Comparison of ENCODE assay signal across 25 cellular contexts in genomic region chr10:13053794-13054462, GRCh38. TPM values are rescaled to one million over a fixed set of nuclear protein-coding genes. Genes with fewer than 3 reads are reported as not detected.
A peak's percentile ranks its signal among the peaks of the same experiment; 100 is the strongest.
DNase-seq lines count a peak whose midpoint lies in the region; ATAC-seq and TF ChIP-seq lines count a peak whose summit lies in the region.
"Had no signal": no experiment of that assay in that cellular context is flagged by ENCODE, and none has a peak within 500 bp of the region (broad histone marks: within the 10 kb centered on the region; RNA-seq: fewer than 3 reads in every experiment).

No MANE protein-coding gene starts in this region.

- H3K4me3 Mint-ChIP-seq in activated T-helper 17 cell treated with anti-CD3 and anti-CD28 coated beads, Interleukin-2, amount 50 U/mL, for 72 hours: no peak overlapping the region

- TF ChIP-seq POLR2A in suprapubic skin (IDR thresholded peaks at IDR 0.05): no peak

- TF ChIP-seq EP300 in suprapubic skin (IDR thresholded peaks at IDR 0.05): no peak

- intact Hi-C loops in left colon (cut with DNase I, micrococcal nuclease): no loop called here

- H3K9me3 ChIP-seq in suprapubic skin: no peaks in the 10 kb centered on the region
- H3K9me3 ChIP-seq: adrenal gland, ovary, SJSA1, uterus had no signal

- no peak overlapping the region for H3K4me3 ChIP-seq in suprapubic skin
- H3K4me3 ChIP-seq: adrenal gland, ovary, SJSA1, uterus had no signal

- no peak overlapping the region for H3K27ac ChIP-seq in suprapubic skin
- H3K27ac ChIP-seq: adrenal gland, ovary, SJSA1, uterus, VCaP had no signal

- DNase-seq in DMS79 (lab: John Stamatoyannopoulos, UW) (peak; percentile 30), NCI-H2029 (lab: John Stamatoyannopoulos, UW) (peak; percentile 55), RPMI8226 (peak; percentile 5), left colon (no peak), suprapubic skin (ENCODE audit: low spot score in 2 of 2) (no peak), SHP77 (lab: John Stamatoyannopoulos, UW) (no peak)
- DNase-seq: ACHN; activated CD8-positive, alpha-beta memory T cell treated with anti-CD3 and anti-CD28 coated beads, Interleukin-2, amount 50 U/mL, for 4 hours; activated effector memory CD4-positive, alpha-beta T cell treated with anti-CD3 and anti-CD28 coated beads, Interleukin-2, amount 50 U/mL, for 16 hours; adrenal gland; C1 segment of cervical spinal cord; Calu3; cortex of kidney; mammary epithelial cell; naive B cell; NCI-H2081 treated with DMSO at 0.1 percent for 48 hours; NCI-H748 treated with DMSO at 0.1 percent for 48 hours; ovary; stimulated activated CD4-positive, alpha-beta T cell treated with anti-CD3 and anti-CD28 coated beads, Interleukin-15, amount 100 ng/mL, for 24 hours; T-helper 2 cell; uterus had no signal

- no peaks in the 10 kb centered on the region for H3K36me3 Mint-ChIP-seq in activated T-helper 17 cell treated with anti-CD3 and anti-CD28 coated beads, Interleukin-2, amount 50 U/mL, for 72 hours (ENCODE audit: low read depth)
- H3K36me3 Mint-ChIP-seq: naive B cell had no signal

- peaks cover 16% of the 10 kb centered on the region for H3K4me1 ChIP-seq in suprapubic skin
- H3K4me1 ChIP-seq: adrenal gland, SJSA1, uterus had no signal

- WGBS in suprapubic skin: 73% methylated on average over 7 of the region's 7 CpGs

- H3K9me3 Mint-ChIP-seq in activated T-helper 17 cell treated with anti-CD3 and anti-CD28 coated beads, Interleukin-2, amount 50 U/mL, for 72 hours: no peaks in the 10 kb centered on the region
- H3K9me3 Mint-ChIP-seq: naive B cell had no signal

- H3K36me3 ChIP-seq in suprapubic skin: no peaks in the 10 kb centered on the region
- H3K36me3 ChIP-seq: adrenal gland, ovary, SJSA1, uterus had no signal

- TF ChIP-seq CTCF in suprapubic skin (IDR thresholded peaks at IDR 0.05): no peak

- H3K4me1 Mint-ChIP-seq in activated T-helper 17 cell treated with anti-CD3 and anti-CD28 coated beads, Interleukin-2, amount 50 U/mL, for 72 hours: no peaks in the 10 kb centered on the region
- H3K4me1 Mint-ChIP-seq: naive B cell had no signal

- H3K27me3 ChIP-seq in suprapubic skin: no peaks in the 10 kb centered on the region
- H3K27me3 ChIP-seq: adrenal gland, ovary, SJSA1, uterus had no signal

- no peak overlapping the region for H3K27ac Mint-ChIP-seq in activated T-helper 17 cell treated with anti-CD3 and anti-CD28 coated beads, Interleukin-2, amount 50 U/mL, for 72 hours
- H3K27ac Mint-ChIP-seq: naive B cell had no signal

- peak; percentile 16 for ATAC-seq in left colon
- no peak for ATAC-seq in activated T-helper 17 cell treated with anti-CD3 and anti-CD28 coated beads, Interleukin-2, amount 50 U/mL, for 72 hours (replicated peaks)
- ATAC-seq in GM19395 (IDR thresholded peaks at IDR 0.05; ENCODE audit: unreplicated experiment): no peak

- peaks cover 21% of the 10 kb centered on the region for H3K27me3 Mint-ChIP-seq in activated T-helper 17 cell treated with anti-CD3 and anti-CD28 coated beads, Interleukin-2, amount 50 U/mL, for 72 hours

RNA-seq across cellular contexts. Expression of gene OPTN, which starts 46.0 kb away (rescaled TPM):
- total RNA-seq in left colon: 100 to 1,000 TPM in 1 of 2 donors, 10 to 100 TPM in 1; 93.2 to 122 TPM
- total RNA-seq in suprapubic skin: 10 to 100 TPM; 43.7 to 75.6 (median 62.5) TPM
- 100 to 1,000 TPM in 1 of 2 donors, 10 to 100 TPM in 1; 90.5 to 119 TPM for total RNA-seq in activated T-helper 17 cell treated with anti-CD3 and anti-CD28 coated beads, Interleukin-2, amount 50 U/mL, for 72 hours

RNA-seq across cellular contexts. Expression of gene CCDC3, which starts 52.4 kb away (rescaled TPM):
- total RNA-seq in left colon (1 to 10 TPM; 1.0 to 4.0 TPM), suprapubic skin (100 to 1,000 TPM in 1 of 4 donors, 10 to 100 TPM in 3; 31.3 to 124 (median 60.2) TPM)
- total RNA-seq in activated T-helper 17 cell treated with anti-CD3 and anti-CD28 coated beads, Interleukin-2, amount 50 U/mL, for 72 hours: 1 to 10 TPM in 1 of 2 donors, under 1 TPM in 1; 0.26 to 2.5 TPM
- total RNA-seq: Calu3 had no signal

Comparison
In these comparisons a context has a peak if more than half of its experiments do, and no peak if none do; other contexts are left out.
1. DNase-seq: peak in DMS79 (single experiment), NCI-H2029 (single experiment) and RPMI8226 (single experiment); none in left colon (0 of 2), suprapubic skin (0 of 2) and SHP77 (0 of 2).
2. RNA of gene CCDC3, which starts 52.4 kb away (total RNA-seq): 31.3 to 124 TPM in suprapubic skin; 1.0 to 4.0 TPM in left colon and 0.26 to 2.5 TPM in activated T-helper 17 cell treated with anti-CD3 and anti-CD28 coated beads, Interleukin-2, amount 50 U/mL, for 72 hours; every median in the first group is over 4 times any median in the second.